ENCODE assay signal across 9 cellular contexts in the genomic region with DNA sequence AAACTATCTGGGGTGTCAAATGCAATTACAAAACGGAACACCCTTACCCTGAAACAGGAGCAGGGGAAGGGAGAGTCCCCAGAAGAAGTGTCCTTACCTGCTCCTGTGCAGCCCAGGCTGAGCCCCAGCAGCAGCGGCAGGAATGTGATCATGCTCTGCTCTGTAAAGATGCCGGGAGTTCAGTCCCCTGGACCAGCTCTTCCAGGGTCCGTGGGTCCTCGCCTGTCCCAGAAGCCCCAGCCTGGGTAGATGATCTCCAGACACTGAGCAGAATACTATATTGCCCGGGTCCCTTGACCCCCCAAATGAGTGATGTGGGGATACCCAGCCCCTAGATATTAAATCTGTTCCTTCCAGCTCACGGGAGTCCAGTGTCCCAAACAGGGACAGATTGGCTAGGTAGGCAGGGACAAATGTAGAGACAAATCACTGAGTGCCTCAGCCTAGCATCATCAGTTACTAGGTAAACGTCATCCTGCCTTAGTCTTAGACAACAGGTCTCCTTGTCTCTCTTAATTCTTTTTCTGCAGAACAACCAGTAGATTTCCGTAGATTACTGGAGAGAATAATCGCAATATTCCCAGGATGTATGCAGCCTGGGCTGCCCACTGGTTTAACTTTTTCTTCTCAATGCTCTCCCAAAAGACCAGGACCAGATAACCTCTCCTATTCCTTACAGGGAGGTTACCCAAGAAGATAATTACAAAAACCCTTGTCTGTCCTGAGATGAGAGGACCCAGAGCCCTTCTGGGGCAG.
DNase-seq lines count a peak whose midpoint lies in the region; ATAC-seq, FAIRE-seq and TF ChIP-seq lines count a peak whose summit lies in the region.
"Had no signal": no experiment of that assay in that cellular context is flagged by ENCODE, and none has a peak within 500 bp of the region (broad histone marks: within the 10 kb centered on the region; RNA-seq: fewer than 3 reads in every experiment).

A gene (minus strand): TSS at position 373 of the 756 bp plus-strand sequence. CDS start 221 bp downstream, at position 152.

- no peak within 1 kb of the TSS for H3K4me3 ChIP-seq in AG10803 (ENCODE audit: low read length)
- H3K4me3 ChIP-seq: SJCRH30 had no signal

- ATAC-seq in GM18505 (IDR thresholded peaks at IDR 0.05; ENCODE audit: unreplicated experiment) (peak; percentile 44), HG02852 (IDR thresholded peaks at IDR 0.05; ENCODE audit: unreplicated experiment) (peak; percentile 54)

- peak; percentile 35 for FAIRE-seq in endometrium (lab: Jason Lieb, UNC)

- DNase-seq in AG10803 (ENCODE audit: low read depth) (peak; percentile 72), NCI-H2196 (lab: John Stamatoyannopoulos, UW; ENCODE audit: unreplicated experiment) (peak; percentile 63), medulla oblongata (ENCODE audit: extremely low spot score) (peak; percentile 96), superior temporal gyrus (ENCODE audit: extremely low spot score) (peak; percentile 87)
- DNase-seq in activated CD4-positive, alpha-beta T cell treated with anti-CD3 and anti-CD28 coated beads, Interleukin-2, amount 50 U/mL, for 4 hours, result peak; percentile 11 to 20

- peak; percentile 93 for TF ChIP-seq POLR2A in GM18505 (IDR thresholded peaks at IDR 0.05; ENCODE audit: borderline replicate concordance, extremely low read depth, insufficient read depth, insufficient read length)

- TF ChIP-seq CTCF in AG10803 (conservative IDR thresholded peaks at IDR 0.05; ENCODE audit: low read length), result no peak

Comparison
In these comparisons a context has a peak if more than half of its experiments do, and no peak if none do; other contexts are left out.
1. DNase-seq: peak in every context shown above with its lines; median percentile 96 in medulla oblongata; 87 in superior temporal gyrus; 72 in AG10803; 63 in NCI-H2196; 16 in activated CD4-positive, alpha-beta T cell treated with anti-CD3 and anti-CD28 coated beads, Interleukin-2, amount 50 U/mL, for 4 hours.